22 cellular contexts compared by ENCODE assay signal in genomic region chr20:2042400-2042799, GRCh38. TPM values are rescaled to one million over a fixed set of nuclear protein-coding genes. Genes with fewer than 3 reads are reported as not detected.
A peak's percentile ranks its signal among the peaks of the same experiment; 100 is the strongest.
DNase-seq lines count a peak whose midpoint lies in the region; ATAC-seq, FAIRE-seq and TF ChIP-seq lines count a peak whose summit lies in the region.
"Had no signal": no experiment of that assay in that cellular context is flagged by ENCODE, and none has a peak within 500 bp of the region (broad histone marks: within the 10 kb centered on the region; RNA-seq: fewer than 3 reads in every experiment).

No MANE protein-coding gene starts in this region.

- H3K79me2 ChIP-seq in HepG2 (ENCODE audit: insufficient read depth, low read length): no peaks in the 10 kb centered on the region

- H3K27me3 ChIP-seq in HepG2 (ENCODE audit: control insufficient read depth in 1 of 2, insufficient read depth in 2 of 2, low read length in 2 of 2) (peaks cover 0 to 22% of the 10 kb centered on the region in 2 experiments; a peak in 2 of 5 replicates), right lobe of liver (no peaks in the 10 kb centered on the region), colonic mucosa (no peaks in the 10 kb centered on the region)
- H3K27me3 ChIP-seq: esophagus muscularis mucosa had no signal

- DNase-seq in HepG2 (ENCODE audit: low spot score) (no peak), right lobe of liver (no peak), RKO (ENCODE audit: low spot score) (peak; percentile 84), fibroblast of peridontal ligament (ENCODE audit: extremely low read depth) (peak; percentile 50), urothelium cell line (ENCODE audit: low spot score) (peak; percentile 71), anterior cingulate cortex (lab: John Stamatoyannopoulos, UW) (no peak), colonic mucosa (no peak)
- no peak for DNase-seq in activated CD4-positive, alpha-beta T cell treated with anti-CD3 and anti-CD28 coated beads, Interleukin-2, amount 50 U/mL, for 48 hours
- DNase-seq: 8988T; activated naive CD8-positive, alpha-beta T cell treated with anti-CD3 and anti-CD28 coated beads for 36 hours; KBM-7; NCI-H146; NCI-H510A treated with DMSO at 0.1 percent for 48 hours; stimulated activated naive CD8-positive, alpha-beta T cell treated with anti-CD3 and anti-CD28 coated beads, Interleukin-15, Interleukin-2, amounts not matched to agents 100 U/mL and 50 U/mL, for 24 hours had no signal

- no peak overlapping the region for H3K9ac ChIP-seq in HepG2 (ENCODE audit: insufficient read depth, low read depth, low read length)
- no peak overlapping the region for H3K9ac ChIP-seq in colonic mucosa (ENCODE audit: low read depth in 2 of 2, low read length in 2 of 2)
- H3K9ac ChIP-seq: neural progenitor cell had no signal

- no peaks in the 10 kb centered on the region for H4K20me1 ChIP-seq in HepG2 (ENCODE audit: insufficient read depth, low read length)

- FAIRE-seq in HepG2 (lab: Jason Lieb, UNC) (no peak), urothelium cell line (lab: Jason Lieb, UNC) (no peak)
- FAIRE-seq: colon had no signal

- TF ChIP-seq EP300 in HepG2 (IDR thresholded peaks at IDR 0.05; ENCODE audit: low read depth in 2 of 2, low read length in 2 of 2): no peak
- no peak for TF ChIP-seq EP300 in HepG2 (CRISPR knock-in tag; IDR thresholded peaks at IDR 0.05; ENCODE audit: borderline replicate concordance)

- TF ChIP-seq CTCF in HepG2 (CRISPR knock-in tag; IDR thresholded peaks at IDR 0.05): no peak
- TF ChIP-seq CTCF in right lobe of liver (IDR thresholded peaks at IDR 0.05): no peak
- no peak for TF ChIP-seq CTCF in colonic mucosa (IDR thresholded peaks at IDR 0.05)

- WGBS in HepG2 (ENCODE audit: low lambda C conversion rate): 13% methylated on average over 6 of the region's 6 CpGs
- WGBS in right lobe of liver (ENCODE audit: insufficient coverage, low coverage, low lambda C conversion rate, missing lambda C conversion rate): 41% methylated on average over 6 of the region's 6 CpGs

- H3K4me3 ChIP-seq in HepG2 (replicated peaks in 1 of 3; ENCODE audit: insufficient read depth in 1 of 3, low read depth in 2 of 3, low read length in 3 of 3) (no peak overlapping the region), right lobe of liver (no peak overlapping the region), colonic mucosa (no peak overlapping the region)
- H3K4me3 ChIP-seq: esophagus muscularis mucosa, GM23338, neural progenitor cell, skin epidermis had no signal

- no peaks in the 10 kb centered on the region for H3K36me3 ChIP-seq in HepG2 (replicated peaks in 1 of 2; ENCODE audit: control insufficient read depth in 1 of 2, insufficient read depth in 2 of 2, low read length in 2 of 2)
- no peaks in the 10 kb centered on the region for H3K36me3 ChIP-seq in right lobe of liver
- no peaks in the 10 kb centered on the region for H3K36me3 ChIP-seq in colonic mucosa
- H3K36me3 ChIP-seq: esophagus muscularis mucosa, neural progenitor cell had no signal

- no peak overlapping the region for H3K27ac ChIP-seq in HepG2 (ENCODE audit: extremely low read length, insufficient read depth, low read length)
- no peak overlapping the region for H3K27ac ChIP-seq in right lobe of liver
- no peak overlapping the region for H3K27ac ChIP-seq in colonic mucosa
- H3K27ac ChIP-seq: esophagus muscularis mucosa, neural progenitor cell, skin epidermis had no signal

- H3K9me3 ChIP-seq in HepG2 (ENCODE audit: low read length) (no peaks in the 10 kb centered on the region), right lobe of liver (no peaks in the 10 kb centered on the region), colonic mucosa (no peaks in the 10 kb centered on the region)
- H3K9me3 ChIP-seq: esophagus muscularis mucosa had no signal

- H3K4me1 ChIP-seq in HepG2 (ENCODE audit: insufficient read depth, low read length): peaks cover 5% of the 10 kb centered on the region; the same call in 1 of the 2 replicates
- no peaks in the 10 kb centered on the region for H3K4me1 ChIP-seq in right lobe of liver
- no peaks in the 10 kb centered on the region for H3K4me1 ChIP-seq in colonic mucosa
- H3K4me1 ChIP-seq: esophagus muscularis mucosa, neural progenitor cell had no signal

- POLR2A ChIA-PET in HepG2 (lab: Yijun Ruan, JAX): no interaction called here

- in situ Hi-C loops in HepG2 (cut with HindIII; ENCODE audit: extremely low pct_ligation_motif_present, low pct_unique_long_range_greater_than_20kb): no loop called here

- intact Hi-C loops in HepG2 (cut with micrococcal nuclease; ENCODE audit: unreplicated experiment) (no loop called here), right lobe of liver (cut with DNase I) (no loop called here), colonic mucosa (cut with DNase I) (no loop called here)

- no peak for ATAC-seq in HepG2
- no peak for ATAC-seq in right lobe of liver
- ATAC-seq: activated CD4-positive, CD25-positive, alpha-beta regulatory T cell treated with anti-CD3 and anti-CD28 coated beads, Interleukin-2, amount 50 U/mL, for 24 hours; GM23338; Panc1; stimulated activated naive CD8-positive, alpha-beta T cell treated with anti-CD3 and anti-CD28 coated beads, Interleukin-15, Interleukin-2, amounts not matched to agents 100 U/mL and 50 U/mL, for 24 hours had no signal

- no peak overlapping the region for H2AFZ ChIP-seq in HepG2 (ENCODE audit: low read length)
- H2AFZ ChIP-seq: GM23338, neural progenitor cell had no signal

- TF ChIP-seq POLR2A in HepG2 (IDR thresholded peaks at IDR 0.05; ENCODE audit: insufficient read depth in 1 of 2, low read depth in 2 of 2, low read length in 2 of 2) (no peak), right lobe of liver (IDR thresholded peaks at IDR 0.05) (no peak)

- no TSS peak for BruUV-seq in HepG2 (replicated peaks; lab: Mats Ljungman, UMichigan)

- CTCF ChIA-PET in HepG2 (lab: Yijun Ruan, JAX; ENCODE audit: low intra/inter-chr PET ratio, low total read pairs): no interaction called here

- no peak for TF ChIP-seq RAD21 in HepG2 (CRISPR knock-in tag; IDR thresholded peaks at IDR 0.05)

- H3K4me2 ChIP-seq in HepG2 (ENCODE audit: low read depth, low read length): no peak overlapping the region
- H3K4me2 ChIP-seq: GM23338, neural progenitor cell had no signal

TF ChIP-seq in HepG2, 621 proteins besides CTCF, POLR2A, EP300 and RAD21 (continues in another document):
- TF ChIP-seq CREB1 (IDR thresholded peaks at IDR 0.05) (peak; percentile 97), CREB1 (CRISPR knock-in tag; IDR thresholded peaks at IDR 0.05) (no peak), U2AF2 (IDR thresholded peaks at IDR 0.05; ENCODE audit: low read depth, low read length) (no peak), ATF7 (IDR thresholded peaks at IDR 0.05) (peak; percentile 99), ATF7 (CRISPR knock-in tag; IDR thresholded peaks at IDR 0.05) (no peak)

RNA-seq across cellular contexts. Expression of gene PDYN, which starts 48.5 kb away (rescaled TPM):
- not detected in 2 replicates for total RNA-seq in HepG2 (2016; rRNA removed; fragmentation: Illumina TruSeq; extraction: Trizol)
- total RNA-seq in HepG2 (2016; cell fraction: cytosol; rRNA removed; fragmentation: Illumina TruSeq; extraction: Trizol; ENCODE audit: low read depth): not detected in 2 replicates
- total RNA-seq in HepG2 (2016; cell fraction: insoluble cytoplasmic fraction; rRNA removed; fragmentation: Illumina TruSeq; extraction: Trizol): not detected in 2 replicates
- total RNA-seq in HepG2 (2016; cell fraction: membrane; rRNA removed; fragmentation: Illumina TruSeq; extraction: Trizol): not detected in 2 replicates
- not detected in 2 replicates for total RNA-seq in HepG2 (2016; cell fraction: nucleus; rRNA removed; fragmentation: Illumina TruSeq; extraction: Trizol)
- polyA plus RNA-seq in HepG2 (2011; rRNA removed): not detected in 2 replicates
- not detected in 2 replicates for polyA plus RNA-seq in HepG2 (2011; cell fraction: cytosol; rRNA removed)
- polyA plus RNA-seq in HepG2 (2011; cell fraction: nucleus; rRNA removed): not detected in 2 replicates
- not detected in 2 replicates for polyA plus RNA-seq in HepG2 (2012)
- polyA plus RNA-seq in HepG2 (2016; cell fraction: cytosol; fragmentation: Illumina TruSeq; extraction: Trizol; ENCODE audit: low read depth): not detected in 2 replicates
- not detected in 2 replicates for polyA plus RNA-seq in HepG2 (2016; cell fraction: insoluble cytoplasmic fraction; fragmentation: Illumina TruSeq; extraction: Trizol; ENCODE audit: low read depth)
- polyA plus RNA-seq in HepG2 (2016; cell fraction: membrane; fragmentation: Illumina TruSeq; extraction: Trizol; ENCODE audit: low read depth): not detected in 2 replicates
- not detected in 2 replicates for polyA plus RNA-seq in HepG2 (2016; cell fraction: nucleus; fragmentation: Illumina TruSeq; extraction: Trizol; ENCODE audit: insufficient read depth, low read depth)
- not detected in 2 replicates for polyA minus RNA-seq in HepG2 (2011; rRNA and poly(A)+ RNA removed; ENCODE audit: low replicate concordance)
- not detected in 2 replicates for polyA minus RNA-seq in HepG2 (2011; cell fraction: cytosol; rRNA and poly(A)+ RNA removed)
- not detected in 2 replicates for polyA minus RNA-seq in HepG2 (2011; cell fraction: nucleus; rRNA and poly(A)+ RNA removed)
- total RNA-seq in right lobe of liver: not detected
- total RNA-seq in colonic mucosa: not detected
- total RNA-seq: activated naive CD8-positive, alpha-beta T cell treated with anti-CD3 and anti-CD28 coated beads for 36 hours; esophagus muscularis mucosa; urinary bladder had no signal
- polyA plus RNA-seq: urinary bladder had no signal

RNA-seq across cellular contexts. Expression of gene STK35, which starts 59.2 kb away (rescaled TPM):
- total RNA-seq in HepG2 (2016; rRNA removed; fragmentation: Illumina TruSeq; extraction: Trizol) (29.8 and 34.9 TPM in 2 replicates), right lobe of liver (10 to 100 TPM in 2 of 6 experiments, 1 to 10 TPM in 4; 6.0 to 12.7 (median 7.2) TPM), colonic mucosa (10 to 100 TPM; 25.8 to 26.7 TPM)
- 13.7 and 15.4 TPM in 2 replicates for total RNA-seq in HepG2 (2016; cell fraction: cytosol; rRNA removed; fragmentation: Illumina TruSeq; extraction: Trizol; ENCODE audit: low read depth)
- 30.2 and 30.4 TPM in 2 replicates for total RNA-seq in HepG2 (2016; cell fraction: insoluble cytoplasmic fraction; rRNA removed; fragmentation: Illumina TruSeq; extraction: Trizol)
- total RNA-seq in HepG2 (2016; cell fraction: membrane; rRNA removed; fragmentation: Illumina TruSeq; extraction: Trizol): 27.3 and 27.9 TPM in 2 replicates
- total RNA-seq in HepG2 (2016; cell fraction: nucleus; rRNA removed; fragmentation: Illumina TruSeq; extraction: Trizol): 24.3 and 27.8 TPM in 2 replicates
- 26.5 and 27.4 TPM in 2 replicates for polyA plus RNA-seq in HepG2 (2011; rRNA removed)
- polyA plus RNA-seq in HepG2 (2011; cell fraction: cytosol; rRNA removed): 24.8 and 26.8 TPM in 2 replicates
- polyA plus RNA-seq in HepG2 (2011; cell fraction: nucleus; rRNA removed): 42.3 and 48.0 TPM in 2 replicates
- polyA plus RNA-seq in HepG2 (2012): 16.4 and 17.0 TPM in 2 replicates
- polyA plus RNA-seq in HepG2 (2016; cell fraction: cytosol; fragmentation: Illumina TruSeq; extraction: Trizol; ENCODE audit: low read depth): 1.8 and 1.9 TPM in 2 replicates
- polyA plus RNA-seq in HepG2 (2016; cell fraction: insoluble cytoplasmic fraction; fragmentation: Illumina TruSeq; extraction: Trizol; ENCODE audit: low read depth): 23.6 and 32.2 TPM in 2 replicates
- polyA plus RNA-seq in HepG2 (2016; cell fraction: membrane; fragmentation: Illumina TruSeq; extraction: Trizol; ENCODE audit: low read depth): 11.0 and 12.3 TPM in 2 replicates
- 38.0 and 38.6 TPM in 2 replicates for polyA plus RNA-seq in HepG2 (2016; cell fraction: nucleus; fragmentation: Illumina TruSeq; extraction: Trizol; ENCODE audit: insufficient read depth, low read depth)
- polyA minus RNA-seq in HepG2 (2011; rRNA and poly(A)+ RNA removed; ENCODE audit: low replicate concordance): 14.2 and 74.6 TPM in 2 replicates
- 24.6 and 25.4 TPM in 2 replicates for polyA minus RNA-seq in HepG2 (2011; cell fraction: cytosol; rRNA and poly(A)+ RNA removed)
- polyA minus RNA-seq in HepG2 (2011; cell fraction: nucleus; rRNA and poly(A)+ RNA removed): 34.6 and 38.4 TPM in 2 replicates

Comparison
In these comparisons a context has a peak if more than half of its experiments do, and no peak if none do; other contexts are left out.
1. DNase-seq: peak in RKO (single experiment), fibroblast of peridontal ligament (single experiment) and urothelium cell line (single experiment); none in HepG2 (single experiment), right lobe of liver (0 of 3), anterior cingulate cortex (0 of 58), activated CD4-positive, alpha-beta T cell treated with anti-CD3 and anti-CD28 coated beads, Interleukin-2, amount 50 U/mL, for 48 hours (0 of 2) and colonic mucosa (single experiment).